9 cellular contexts compared by ENCODE assay signal in the genomic region with DNA sequence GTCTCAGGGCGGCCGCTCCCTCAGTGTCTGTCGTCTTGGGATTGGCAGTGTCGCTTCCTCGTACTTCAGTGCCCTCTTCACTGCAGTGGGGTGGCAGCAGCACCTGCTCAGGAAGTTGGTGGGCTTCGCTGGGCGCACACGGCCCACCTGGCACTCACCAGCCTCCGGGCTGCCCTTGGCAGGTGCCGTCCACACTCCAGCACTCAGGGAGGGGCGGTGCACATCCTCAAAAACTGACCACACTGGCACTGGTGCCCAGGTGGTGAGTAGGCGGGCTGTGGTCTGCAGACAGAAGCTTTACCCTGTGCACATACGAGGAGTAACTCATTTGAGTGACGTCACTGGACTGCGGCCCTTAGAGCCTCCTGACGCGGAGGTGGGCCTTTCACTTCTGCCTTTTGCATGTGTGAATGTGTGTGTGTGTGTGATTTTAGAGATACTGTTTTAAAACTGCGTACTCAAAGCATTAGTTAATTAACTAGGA.
DNase-seq lines count a peak whose midpoint lies in the region; ATAC-seq and FAIRE-seq lines count a peak whose summit lies in the region.
"Had no signal": no experiment of that assay in that cellular context is flagged by ENCODE, and none has a peak within 500 bp of the region (broad histone marks: within the 10 kb centered on the region; RNA-seq: fewer than 3 reads in every experiment).

No MANE protein-coding gene starts in this region.

- ATAC-seq in GM18499 (IDR thresholded peaks at IDR 0.05; ENCODE audit: insufficient read depth, unreplicated experiment) = peak; percentile 59
- ATAC-seq in GM21360 (IDR thresholded peaks at IDR 0.05; ENCODE audit: unreplicated experiment) = peak; percentile 81
- ATAC-seq in HG03159 (IDR thresholded peaks at IDR 0.05; ENCODE audit: unreplicated experiment) = peak; percentile 75
- ATAC-seq: sciatic nerve had no signal

- peak overlapping the region in 2 of 6 donors; percentile 31 to 41 for H3K27ac Mint-ChIP-seq in immature natural killer cell

- H3K36me3 Mint-ChIP-seq in immature natural killer cell = peaks cover 11 to 21% (median 14%) of the 10 kb centered on the region in 3 donors

- peaks cover 0 to 6% of the 10 kb centered on the region in 2 donors for H3K4me1 Mint-ChIP-seq in immature natural killer cell

- H3K4me3 Mint-ChIP-seq in immature natural killer cell = no peak overlapping the region

- peaks cover 0 to 3% (median 0%) of the 10 kb centered on the region in 3 donors for H3K27me3 Mint-ChIP-seq in immature natural killer cell (ENCODE audit: low read depth in 3 of 3)

- no peaks in the 10 kb centered on the region for H3K9me3 Mint-ChIP-seq in immature natural killer cell

- no peak for FAIRE-seq in HTR-8/SVneo (lab: Jason Lieb, UNC)

- DNase-seq in immature natural killer cell (peak in 2 of 3 donors; percentile 4 to 10), HTR-8/SVneo (ENCODE audit: insufficient read length, low spot score) (no peak), NCI-H748 treated with DMSO at 0.1 percent for 48 hours (lab: John Stamatoyannopoulos, UW) (no peak), OCI-M1 (lab: John Stamatoyannopoulos, UW) (no peak), foreskin melanocyte (no peak)

Comparison
In these comparisons a context has a peak if more than half of its experiments do, and no peak if none do; other contexts are left out.
1. DNase-seq: peak in immature natural killer cell (2 of 3); none in HTR-8/SVneo (single experiment), NCI-H748 treated with DMSO at 0.1 percent for 48 hours (single experiment), OCI-M1 (single experiment) and foreskin melanocyte (single experiment).
2. Peak in every context shown above with its lines, with median percentiles within 50 percentile points of each other: ATAC-seq.